Comparison of ENCODE assay signal across 9 cellular contexts in the genomic region with DNA sequence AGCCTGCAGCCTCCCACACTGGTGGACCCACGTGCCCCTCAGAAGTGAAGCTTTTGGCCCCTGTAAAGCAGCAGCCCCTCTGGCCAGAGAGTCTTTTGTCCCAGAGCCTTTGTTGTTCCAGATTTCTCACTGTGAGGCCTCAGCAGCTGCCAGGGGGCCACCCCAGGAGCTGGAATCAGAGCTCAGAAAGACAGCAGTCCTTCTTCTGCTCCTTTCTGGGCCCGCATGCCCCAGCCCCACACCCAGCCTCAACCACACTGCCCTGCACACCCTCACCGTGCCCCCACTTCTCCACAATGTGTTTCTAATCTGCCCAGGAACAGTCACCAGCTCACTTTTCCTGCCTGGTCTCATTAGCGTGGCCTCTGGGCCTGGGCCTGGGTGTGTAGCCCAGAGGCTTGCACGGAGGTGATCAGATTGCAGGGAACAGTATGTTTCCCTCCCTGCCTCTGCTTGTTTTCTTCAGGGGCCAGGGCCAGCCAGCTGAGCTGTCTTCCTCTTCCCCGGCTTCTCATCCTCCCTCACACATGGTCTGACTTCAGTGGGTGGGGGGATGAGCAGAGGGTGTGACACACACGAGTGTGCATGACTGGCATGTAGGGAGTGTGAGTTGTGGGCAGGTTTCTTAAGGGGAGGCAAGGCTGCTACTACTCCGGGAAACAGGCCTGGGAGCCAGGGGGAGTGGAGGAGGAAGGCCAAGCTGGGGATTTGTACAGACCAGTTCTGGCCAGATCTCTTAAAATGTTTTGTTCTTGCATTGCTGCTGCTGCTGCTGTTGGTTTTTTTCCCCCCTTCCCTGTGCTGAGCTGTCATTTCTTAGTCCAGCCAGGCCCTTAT.
A peak's percentile ranks its signal among the peaks of the same experiment; 100 is the strongest.
DNase-seq lines count a peak whose midpoint lies in the region; ATAC-seq and TF ChIP-seq lines count a peak whose summit lies in the region.
"Had no signal": no experiment of that assay in that cellular context is flagged by ENCODE, and none has a peak within 500 bp of the region (broad histone marks: within the 10 kb centered on the region; RNA-seq: fewer than 3 reads in every experiment).

No MANE protein-coding gene starts in this region.

- peak; percentile 22 for DNase-seq in HS-5 (ENCODE audit: low read depth)
- peak; percentile 55 to 81 (median 69) for DNase-seq in heart left ventricle
- peak; percentile 67 for DNase-seq in putamen (ENCODE audit: low spot score)
- DNase-seq in activated CD4-positive, alpha-beta T cell treated with anti-CD3 and anti-CD28 coated beads, Interleukin-2, amount 50 U/mL, for 4 hours: no peak
- DNase-seq in activated CD4-positive, alpha-beta memory T cell treated with anti-CD3 and anti-CD28 coated beads, Interleukin-2, amount 10 ng/mL, durations not matched to agents 7 days and 5 days: no peak
- DNase-seq in WERI-Rb-1: no peak

- H3K9me3 Mint-ChIP-seq in activated T-helper 17 cell treated with anti-CD3 and anti-CD28 coated beads, Interleukin-2, amount 50 U/mL, for 72 hours: no peaks in the 10 kb centered on the region
- H3K9me3 Mint-ChIP-seq in activated CD4-positive, alpha-beta memory T cell treated with anti-CD3 and anti-CD28 coated beads, Interleukin-2, amount 10 ng/mL, durations not matched to agents 7 days and 5 days: no peaks in the 10 kb centered on the region
- H3K9me3 Mint-ChIP-seq: T-cell had no signal

- H3K4me3 Mint-ChIP-seq in activated T-helper 17 cell treated with anti-CD3 and anti-CD28 coated beads, Interleukin-2, amount 50 U/mL, for 72 hours: no peak overlapping the region
- no peak overlapping the region for H3K4me3 Mint-ChIP-seq in activated CD4-positive, alpha-beta memory T cell treated with anti-CD3 and anti-CD28 coated beads, Interleukin-2, amount 10 ng/mL, durations not matched to agents 7 days and 5 days
- H3K4me3 Mint-ChIP-seq: T-cell had no signal

- H3K36me3 Mint-ChIP-seq in activated T-helper 17 cell treated with anti-CD3 and anti-CD28 coated beads, Interleukin-2, amount 50 U/mL, for 72 hours (ENCODE audit: low read depth): no peaks in the 10 kb centered on the region
- H3K36me3 Mint-ChIP-seq in activated CD4-positive, alpha-beta memory T cell treated with anti-CD3 and anti-CD28 coated beads, Interleukin-2, amount 10 ng/mL, durations not matched to agents 7 days and 5 days (ENCODE audit: low read depth): no peaks in the 10 kb centered on the region
- H3K36me3 Mint-ChIP-seq: T-cell had no signal

- H3K27ac Mint-ChIP-seq in activated T-helper 17 cell treated with anti-CD3 and anti-CD28 coated beads, Interleukin-2, amount 50 U/mL, for 72 hours: peak overlapping the region; percentile 41
- no peak overlapping the region for H3K27ac Mint-ChIP-seq in activated CD4-positive, alpha-beta memory T cell treated with anti-CD3 and anti-CD28 coated beads, Interleukin-2, amount 10 ng/mL, durations not matched to agents 7 days and 5 days

- peaks cover 7 to 61% (median 21%) of the 10 kb centered on the region in 12 donors for H3K4me1 ChIP-seq in heart left ventricle

- intact Hi-C loops in heart left ventricle (cut with DNase I): loop anchor here (1.0 to 10.0 kb wide), 11 partner anchors 53 to 253 kb away; a partner anchor contains a TSS

- H3K27me3 ChIP-seq in heart left ventricle (peaks cover 0 to 2% (median 0%) of the 10 kb centered on the region in 9 donors), WERI-Rb-1 (ENCODE audit: insufficient read depth, low read depth, severe bottlenecking) (no peaks in the 10 kb centered on the region)

- POLR2A ChIA-PET in activated CD4-positive, alpha-beta memory T cell treated with anti-CD3 and anti-CD28 coated beads, Interleukin-2, amount 10 ng/mL, durations not matched to agents 7 days and 5 days (lab: Charles Lee): interaction anchor here (0.9 to 2.0 kb wide), 6 partner anchors 10 to 257 kb away, joined by 3 to 12 read pairs (median 5); a partner anchor contains a TSS

- TF ChIP-seq POLR2A in heart left ventricle (IDR thresholded peaks at IDR 0.05): peak in 1 of 2 donors; percentile 18

- 33 to 42% (median 38%) methylated on average over 8 of the region's 8 CpGs for WGBS in heart left ventricle, 4 donors

- TF ChIP-seq CTCF in heart left ventricle (IDR thresholded peaks at IDR 0.05): no peak
- TF ChIP-seq CTCF in WERI-Rb-1 (IDR thresholded peaks at IDR 0.05; ENCODE audit: low read depth, low read length): no peak

- H3K4me1 Mint-ChIP-seq in activated T-helper 17 cell treated with anti-CD3 and anti-CD28 coated beads, Interleukin-2, amount 50 U/mL, for 72 hours: peaks cover 10% of the 10 kb centered on the region
- peaks cover 32% of the 10 kb centered on the region for H3K4me1 Mint-ChIP-seq in activated CD4-positive, alpha-beta memory T cell treated with anti-CD3 and anti-CD28 coated beads, Interleukin-2, amount 10 ng/mL, durations not matched to agents 7 days and 5 days

- CTCF ChIA-PET in activated CD4-positive, alpha-beta memory T cell treated with anti-CD3 and anti-CD28 coated beads, Interleukin-2, amount 10 ng/mL, durations not matched to agents 7 days and 5 days (lab: Charles Lee): interaction anchor here (0.5 to 9.2 kb wide), 40 partner anchors 9 to 638 kb away, joined by 3 to 202 read pairs (median 4); a partner anchor contains a TSS

- ATAC-seq in activated T-helper 17 cell treated with anti-CD3 and anti-CD28 coated beads, Interleukin-2, amount 50 U/mL, for 72 hours (replicated peaks): peak; percentile 17
- ATAC-seq in heart left ventricle (peak; percentile 81 to 90 (median 85)), GM21515 (IDR thresholded peaks at IDR 0.05; ENCODE audit: unreplicated experiment) (no peak)

- H3K27me3 Mint-ChIP-seq in activated T-helper 17 cell treated with anti-CD3 and anti-CD28 coated beads, Interleukin-2, amount 50 U/mL, for 72 hours: peaks cover 4% of the 10 kb centered on the region
- peaks cover 8% of the 10 kb centered on the region for H3K27me3 Mint-ChIP-seq in activated CD4-positive, alpha-beta memory T cell treated with anti-CD3 and anti-CD28 coated beads, Interleukin-2, amount 10 ng/mL, durations not matched to agents 7 days and 5 days

- H3K36me3 ChIP-seq in heart left ventricle (no peaks in the 10 kb centered on the region), WERI-Rb-1 (no peaks in the 10 kb centered on the region)

- no peak overlapping the region for H3K4me3 ChIP-seq in heart left ventricle
- no peak overlapping the region for H3K4me3 ChIP-seq in WERI-Rb-1 (ENCODE audit: low read depth, low read length)

- H3K9me3 ChIP-seq in heart left ventricle: no peaks in the 10 kb centered on the region
- H3K9me3 ChIP-seq in WERI-Rb-1 (ENCODE audit: severe bottlenecking): no peaks in the 10 kb centered on the region

- H3K27ac ChIP-seq in heart left ventricle (peak overlapping the region; percentile 69 to 97 (median 84)), WERI-Rb-1 (no peak overlapping the region)

Comparison
In these comparisons a context has a peak if more than half of its experiments do, and no peak if none do; other contexts are left out.
1. DNase-seq: peak in HS-5 (single experiment), heart left ventricle (5 of 5) and putamen (single experiment); none in activated CD4-positive, alpha-beta T cell treated with anti-CD3 and anti-CD28 coated beads, Interleukin-2, amount 50 U/mL, for 4 hours (0 of 2), activated CD4-positive, alpha-beta memory T cell treated with anti-CD3 and anti-CD28 coated beads, Interleukin-2, amount 10 ng/mL, durations not matched to agents 7 days and 5 days (single experiment) and WERI-Rb-1 (single experiment).